ENCODE assay signal across 10 cellular contexts in the genomic region with DNA sequence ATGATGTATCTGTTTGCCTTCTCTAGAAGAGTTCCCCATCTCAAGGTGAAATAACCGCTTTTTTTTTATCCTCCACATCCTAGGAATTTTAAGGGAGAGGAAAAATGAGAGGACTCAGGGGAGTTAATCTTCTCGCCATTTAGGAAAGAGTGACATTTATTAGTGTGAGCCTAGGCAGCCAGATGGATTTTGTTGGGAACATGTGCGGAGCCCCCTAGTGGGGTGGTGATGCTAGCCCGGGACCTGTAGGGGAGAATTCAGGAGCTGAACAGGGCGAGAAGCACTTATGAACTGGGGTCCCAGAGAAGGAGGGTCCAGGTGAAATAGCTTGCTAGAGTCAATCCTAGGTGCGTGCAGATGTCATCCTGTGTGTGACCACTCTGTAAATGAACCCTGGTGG. TPM values are rescaled to one million over a fixed set of nuclear protein-coding genes. Genes with fewer than 3 reads are reported as not detected.
DNase-seq lines count a peak whose midpoint lies in the region; ATAC-seq lines count a peak whose summit lies in the region.
"Had no signal": no experiment of that assay in that cellular context is flagged by ENCODE, and none has a peak within 500 bp of the region (broad histone marks: within the 10 kb centered on the region; RNA-seq: fewer than 3 reads in every experiment).

No MANE protein-coding gene starts in this region.

- no peak for ATAC-seq in CD4-positive, CD25-positive, alpha-beta regulatory T cell (ENCODE audit: low read depth in 2 of 2)
- ATAC-seq in T-helper 17 cell, result no peak
- ATAC-seq in effector memory CD8-positive, alpha-beta T cell (replicated peaks), result no peak
- ATAC-seq: activated CD8-positive, alpha-beta T cell treated with anti-CD3 and anti-CD28 coated beads for 36 hours had no signal

- H3K27me3 ChIP-seq in CD4-positive, CD25-positive, alpha-beta regulatory T cell (ENCODE audit: control insufficient read depth, insufficient read depth, low read length), result no peaks in the 10 kb centered on the region
- H3K27me3 ChIP-seq in H7 (ENCODE audit: control insufficient read depth, insufficient read depth, low read length), result no peaks in the 10 kb centered on the region

- peaks cover 51% of the 10 kb centered on the region for H3K4me1 ChIP-seq in CD4-positive, CD25-positive, alpha-beta regulatory T cell (ENCODE audit: control insufficient read depth, insufficient read depth, low read length, poor library complexity, severe bottlenecking)

- peaks cover 31 to 94% (median 66%) of the 10 kb centered on the region in 4 donors for H3K4me1 Mint-ChIP-seq in CD4-positive, CD25-positive, alpha-beta regulatory T cell
- H3K4me1 Mint-ChIP-seq in T-helper 17 cell, result peaks cover 69% of the 10 kb centered on the region
- H3K4me1 Mint-ChIP-seq in effector memory CD8-positive, alpha-beta T cell (ENCODE audit: low read depth in 2 of 2), result peaks cover 51 to 66% of the 10 kb centered on the region in 2 donors

- H3K36me3 Mint-ChIP-seq in CD4-positive, CD25-positive, alpha-beta regulatory T cell, result peaks cover 27% of the 10 kb centered on the region
- no peaks in the 10 kb centered on the region for H3K36me3 Mint-ChIP-seq in T-helper 17 cell (ENCODE audit: low read depth)
- H3K36me3 Mint-ChIP-seq in effector memory CD8-positive, alpha-beta T cell (ENCODE audit: insufficient read depth), result peaks cover 29% of the 10 kb centered on the region

- no peaks in the 10 kb centered on the region for H3K9me3 ChIP-seq in CD4-positive, CD25-positive, alpha-beta regulatory T cell (ENCODE audit: control insufficient read depth in 2 of 2, low read length in 2 of 2)
- no peaks in the 10 kb centered on the region for H3K9me3 ChIP-seq in T-helper 17 cell (ENCODE audit: control insufficient read depth, low read length, poor library complexity, severe bottlenecking)

- DNase-seq in CD4-positive, CD25-positive, alpha-beta regulatory T cell, result no peak
- DNase-seq in H7, result peak; percentile 86
- DNase-seq in T-helper 17 cell, result no peak
- DNase-seq in left kidney (ENCODE audit: low read depth, low spot score), result peak; percentile 47
- no peak for DNase-seq in putamen (ENCODE audit: low spot score)
- no peak for DNase-seq in effector memory CD8-positive, alpha-beta T cell
- no peak for DNase-seq in midbrain (lab: John Stamatoyannopoulos, UW)
- DNase-seq: activated CD8-positive, alpha-beta T cell treated with anti-CD3 and anti-CD28 coated beads for 36 hours; NCI-H1092; SIG-M5 had no signal

- peaks cover 0 to 1% (median 0%) of the 10 kb centered on the region in 7 donors for H3K9me3 Mint-ChIP-seq in CD4-positive, CD25-positive, alpha-beta regulatory T cell
- no peaks in the 10 kb centered on the region for H3K9me3 Mint-ChIP-seq in effector memory CD8-positive, alpha-beta T cell
- H3K9me3 Mint-ChIP-seq: activated CD8-positive, alpha-beta T cell treated with anti-CD3 and anti-CD28 coated beads for 36 hours had no signal

- H3K36me3 ChIP-seq in CD4-positive, CD25-positive, alpha-beta regulatory T cell (ENCODE audit: control insufficient read depth, insufficient read depth, low read length), result peaks cover 43% of the 10 kb centered on the region
- no peaks in the 10 kb centered on the region; the same call in 1 of the 2 replicates for H3K36me3 ChIP-seq in H7 (replicated peaks; ENCODE audit: control insufficient read depth, insufficient read depth, low read length)

- H3K27me3 Mint-ChIP-seq in CD4-positive, CD25-positive, alpha-beta regulatory T cell, result no peaks in the 10 kb centered on the region
- no peaks in the 10 kb centered on the region for H3K27me3 Mint-ChIP-seq in T-helper 17 cell
- no peaks in the 10 kb centered on the region for H3K27me3 Mint-ChIP-seq in effector memory CD8-positive, alpha-beta T cell
- H3K27me3 Mint-ChIP-seq: activated CD8-positive, alpha-beta T cell treated with anti-CD3 and anti-CD28 coated beads for 36 hours had no signal

- peak overlapping the region in 2 of 3 donors; percentile 67 to 68 for H3K27ac Mint-ChIP-seq in CD4-positive, CD25-positive, alpha-beta regulatory T cell
- H3K27ac Mint-ChIP-seq in T-helper 17 cell, result peak overlapping the region; percentile 16
- H3K27ac Mint-ChIP-seq in effector memory CD8-positive, alpha-beta T cell, result no peak overlapping the region
- H3K27ac Mint-ChIP-seq: activated CD8-positive, alpha-beta T cell treated with anti-CD3 and anti-CD28 coated beads for 36 hours had no signal

- no peak overlapping the region for H3K4me3 ChIP-seq in CD4-positive, CD25-positive, alpha-beta regulatory T cell (ENCODE audit: low read depth, low read length)
- no peak overlapping the region for H3K4me3 ChIP-seq in H7 (ENCODE audit: insufficient read depth, low read depth, low read length)

- peak overlapping the region in 1 of 4 donors; percentile 25 for H3K4me3 Mint-ChIP-seq in CD4-positive, CD25-positive, alpha-beta regulatory T cell
- no peak overlapping the region for H3K4me3 Mint-ChIP-seq in T-helper 17 cell
- no peak overlapping the region for H3K4me3 Mint-ChIP-seq in effector memory CD8-positive, alpha-beta T cell
- H3K4me3 Mint-ChIP-seq: activated CD8-positive, alpha-beta T cell treated with anti-CD3 and anti-CD28 coated beads for 36 hours had no signal

- H3K27ac ChIP-seq in CD4-positive, CD25-positive, alpha-beta regulatory T cell (ENCODE audit: insufficient read depth, low read length, poor library complexity, severe bottlenecking), result no peak overlapping the region

RNA-seq across cellular contexts. Expression of a gene that starts 10.7 kb away (rescaled TPM):
- total RNA-seq in CD4-positive, CD25-positive, alpha-beta regulatory T cell, result 48.2 TPM
- 10 to 100 TPM; 21.7 to 34.7 (median 26.0) TPM for polyA plus RNA-seq in CD4-positive, CD25-positive, alpha-beta regulatory T cell
- 3.6 and 4.3 TPM in 2 replicates for total RNA-seq in H7 (2014; rRNA removed; shearing (Covaris generic))
- total RNA-seq in T-helper 17 cell, result 10 to 100 TPM; 26.2 to 31.0 TPM

RNA-seq across cellular contexts. Expression of a gene that starts 25.6 kb away (rescaled TPM):
- 0.10 TPM for total RNA-seq in CD4-positive, CD25-positive, alpha-beta regulatory T cell
- under 1 TPM in 1 of 4 donors, not detected in 3; 0.03 TPM for polyA plus RNA-seq in CD4-positive, CD25-positive, alpha-beta regulatory T cell
- 2.2 and 2.3 TPM in 2 replicates for total RNA-seq in H7 (2014; rRNA removed; shearing (Covaris generic))
- total RNA-seq in T-helper 17 cell, result under 1 TPM in 1 of 2 donors, not detected in 1; 0.20 TPM

Comparison
In these comparisons a context has a peak if more than half of its experiments do, and no peak if none do; other contexts are left out.
1. DNase-seq: peak in H7 (single experiment) and left kidney (single experiment); none in CD4-positive, CD25-positive, alpha-beta regulatory T cell (0 of 3), T-helper 17 cell (0 of 3), putamen (single experiment), effector memory CD8-positive, alpha-beta T cell (0 of 3) and midbrain (single experiment).
2. H3K27ac Mint-ChIP-seq: peak in CD4-positive, CD25-positive, alpha-beta regulatory T cell (2 of 3) and T-helper 17 cell (single experiment); none in effector memory CD8-positive, alpha-beta T cell (0 of 2).